ENCODE assay signal across 2 cellular contexts in the genomic region with DNA sequence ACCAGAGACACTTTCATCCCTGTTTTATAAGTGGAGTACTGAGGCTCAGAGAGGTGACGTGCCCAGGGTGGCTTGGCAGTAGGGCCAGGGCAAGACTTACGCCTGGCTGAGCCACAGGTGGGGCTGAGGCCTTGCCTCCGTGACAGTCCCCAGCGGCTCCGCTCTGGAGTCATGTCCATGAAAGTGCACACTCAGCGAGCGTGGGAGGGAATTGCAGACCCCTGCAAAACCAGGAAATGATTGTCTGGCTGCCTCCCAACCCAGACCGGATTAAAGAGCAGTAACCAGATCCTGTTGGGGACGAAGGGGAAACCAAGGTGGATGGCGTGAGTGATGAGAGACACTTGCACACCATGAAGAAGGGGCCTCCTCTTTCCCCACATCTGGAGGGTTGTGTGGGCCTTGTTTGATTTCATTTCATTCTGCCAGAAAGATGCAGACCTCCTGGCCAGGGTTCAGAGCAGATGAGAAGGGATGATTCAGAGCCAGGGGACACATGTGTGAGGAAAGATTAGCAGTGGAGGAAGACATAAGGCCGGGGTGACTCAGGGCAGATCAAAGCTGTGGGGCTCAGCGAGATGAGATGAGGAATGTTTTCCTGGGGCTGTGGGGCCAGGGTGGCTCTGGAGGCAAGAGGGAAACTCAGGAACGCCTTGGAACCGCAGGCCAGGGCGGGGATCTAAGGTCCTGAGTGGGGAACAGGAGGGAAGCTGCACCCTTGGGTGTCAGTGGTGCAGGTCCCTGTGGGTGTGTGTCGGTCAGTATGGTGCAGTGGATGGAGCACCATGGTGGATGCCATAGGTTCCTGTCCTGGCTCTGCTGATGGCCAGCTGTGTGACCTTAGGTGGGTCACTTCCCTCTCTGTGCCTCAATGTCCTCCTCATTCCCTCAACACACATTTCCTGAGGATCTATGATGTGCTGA.
TF ChIP-seq lines count a peak whose summit lies in the region.

No MANE protein-coding gene starts in this region.

TF ChIP-seq in HCT116, 20 proteins besides CTCF, POLR2A, EP300 and RAD21:
- TF ChIP-seq JUND (IDR thresholded peaks at IDR 0.05) (peak; percentile 97), ZFX (IDR thresholded peaks at IDR 0.05) (0 out of 2 replicates have a peak, but pooled peaks have one; percentile 18), SIN3A (IDR thresholded peaks at IDR 0.05; ENCODE audit: low read depth) (peak; percentile 75; the same call in 1 of the 2 replicates), EGR1 (IDR thresholded peaks at IDR 0.05; ENCODE audit: low read depth) (peak; percentile 92), EZH2phosphoT487 (IDR thresholded peaks at IDR 0.05; ENCODE audit: borderline replicate concordance) (no peak), ZNF274 (IDR thresholded peaks at IDR 0.05; ENCODE audit: low read depth, low read length) (no peak), CBX3 (IDR thresholded peaks at IDR 0.05; ENCODE audit: low read depth) (peak; percentile 90), FOSL1 (IDR thresholded peaks at IDR 0.05; ENCODE audit: low read depth) (peak; percentile 96), ATF3 (IDR thresholded peaks at IDR 0.05) (no peak), CEBPB (IDR thresholded peaks at IDR 0.05; ENCODE audit: low read depth) (peak; percentile 86), EZH2 (IDR thresholded peaks at IDR 0.05) (no peak), YY1 (IDR thresholded peaks at IDR 0.05; ENCODE audit: extremely low read depth, insufficient replicate concordance, low read depth, low read length) (peak; percentile 34), SP1 (IDR thresholded peaks at IDR 0.05; ENCODE audit: low read depth) (peak; percentile 97), POLR2AphosphoS5 (IDR thresholded peaks at IDR 0.05; ENCODE audit: low read depth, low read length) (peak; percentile 68; the same call in 1 of the 2 replicates), TCF7L2 (IDR thresholded peaks at IDR 0.05; ENCODE audit: borderline replicate concordance, extremely low read depth, insufficient read depth, insufficient read length) (peak; percentile 94), SRF (IDR thresholded peaks at IDR 0.05; ENCODE audit: low read depth) (no peak; the same call in 1 of the 2 replicates), ELF1 (IDR thresholded peaks at IDR 0.05; ENCODE audit: borderline replicate concordance, low read depth) (no peak)
- TF ChIP-seq, protein P1, sequence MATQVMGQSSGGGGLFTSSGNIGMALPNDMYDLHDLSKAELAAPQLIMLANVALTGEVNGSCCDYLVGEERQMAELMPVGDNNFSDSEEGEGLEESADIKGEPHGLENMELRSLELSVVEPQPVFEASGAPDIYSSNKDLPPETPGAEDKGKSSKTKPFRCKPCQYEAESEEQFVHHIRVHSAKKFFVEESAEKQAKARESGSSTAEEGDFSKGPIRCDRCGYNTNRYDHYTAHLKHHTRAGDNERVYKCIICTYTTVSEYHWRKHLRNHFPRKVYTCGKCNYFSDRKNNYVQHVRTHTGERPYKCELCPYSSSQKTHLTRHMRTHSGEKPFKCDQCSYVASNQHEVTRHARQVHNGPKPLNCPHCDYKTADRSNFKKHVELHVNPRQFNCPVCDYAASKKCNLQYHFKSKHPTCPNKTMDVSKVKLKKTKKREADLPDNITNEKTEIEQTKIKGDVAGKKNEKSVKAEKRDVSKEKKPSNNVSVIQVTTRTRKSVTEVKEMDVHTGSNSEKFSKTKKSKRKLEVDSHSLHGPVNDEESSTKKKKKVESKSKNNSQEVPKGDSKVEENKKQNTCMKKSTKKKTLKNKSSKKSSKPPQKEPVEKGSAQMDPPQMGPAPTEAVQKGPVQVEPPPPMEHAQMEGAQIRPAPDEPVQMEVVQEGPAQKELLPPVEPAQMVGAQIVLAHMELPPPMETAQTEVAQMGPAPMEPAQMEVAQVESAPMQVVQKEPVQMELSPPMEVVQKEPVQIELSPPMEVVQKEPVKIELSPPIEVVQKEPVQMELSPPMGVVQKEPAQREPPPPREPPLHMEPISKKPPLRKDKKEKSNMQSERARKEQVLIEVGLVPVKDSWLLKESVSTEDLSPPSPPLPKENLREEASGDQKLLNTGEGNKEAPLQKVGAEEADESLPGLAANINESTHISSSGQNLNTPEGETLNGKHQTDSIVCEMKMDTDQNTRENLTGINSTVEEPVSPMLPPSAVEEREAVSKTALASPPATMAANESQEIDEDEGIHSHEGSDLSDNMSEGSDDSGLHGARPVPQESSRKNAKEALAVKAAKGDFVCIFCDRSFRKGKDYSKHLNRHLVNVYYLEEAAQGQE (IDR thresholded peaks at IDR 0.05; ENCODE audit: low read depth) = no peak
- TF ChIP-seq, protein P2, sequence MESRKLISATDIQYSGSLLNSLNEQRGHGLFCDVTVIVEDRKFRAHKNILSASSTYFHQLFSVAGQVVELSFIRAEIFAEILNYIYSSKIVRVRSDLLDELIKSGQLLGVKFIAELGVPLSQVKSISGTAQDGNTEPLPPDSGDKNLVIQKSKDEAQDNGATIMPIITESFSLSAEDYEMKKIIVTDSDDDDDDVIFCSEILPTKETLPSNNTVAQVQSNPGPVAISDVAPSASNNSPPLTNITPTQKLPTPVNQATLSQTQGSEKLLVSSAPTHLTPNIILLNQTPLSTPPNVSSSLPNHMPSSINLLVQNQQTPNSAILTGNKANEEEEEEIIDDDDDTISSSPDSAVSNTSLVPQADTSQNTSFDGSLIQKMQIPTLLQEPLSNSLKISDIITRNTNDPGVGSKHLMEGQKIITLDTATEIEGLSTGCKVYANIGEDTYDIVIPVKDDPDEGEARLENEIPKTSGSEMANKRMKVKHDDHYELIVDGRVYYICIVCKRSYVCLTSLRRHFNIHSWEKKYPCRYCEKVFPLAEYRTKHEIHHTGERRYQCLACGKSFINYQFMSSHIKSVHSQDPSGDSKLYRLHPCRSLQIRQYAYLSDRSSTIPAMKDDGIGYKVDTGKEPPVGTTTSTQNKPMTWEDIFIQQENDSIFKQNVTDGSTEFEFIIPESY (IDR thresholded peaks at IDR 0.05; ENCODE audit: extremely low read depth, insufficient replicate concordance, low read length) = no peak
- TF ChIP-seq, protein P3, sequence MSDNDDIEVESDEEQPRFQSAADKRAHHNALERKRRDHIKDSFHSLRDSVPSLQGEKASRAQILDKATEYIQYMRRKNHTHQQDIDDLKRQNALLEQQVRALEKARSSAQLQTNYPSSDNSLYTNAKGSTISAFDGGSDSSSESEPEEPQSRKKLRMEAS (IDR thresholded peaks at IDR 0.05) = peak; percentile 88

TF ChIP-seq in HepG2, 621 proteins besides CTCF, POLR2A, EP300 and RAD21:
- TF ChIP-seq ZNF768 (CRISPR knock-in tag; IDR thresholded peaks at IDR 0.05) (peak; percentile 85), ZNF17 (CRISPR knock-in tag; IDR thresholded peaks at IDR 0.05) (no peak), ZSCAN20 (CRISPR knock-in tag; IDR thresholded peaks at IDR 0.05; ENCODE audit: borderline replicate concordance) (no peak), SMARCE1 (IDR thresholded peaks at IDR 0.05; ENCODE audit: borderline replicate concordance) (no peak), ZNF121 (CRISPR knock-in tag; IDR thresholded peaks at IDR 0.05) (no peak), KDM2A (CRISPR knock-in tag; IDR thresholded peaks at IDR 0.05; ENCODE audit: borderline replicate concordance, low read depth) (no peak), ZFP82 (CRISPR knock-in tag; IDR thresholded peaks at IDR 0.05; ENCODE audit: borderline replicate concordance) (no peak), ZHX1 (CRISPR knock-in tag; IDR thresholded peaks at IDR 0.05; ENCODE audit: low read depth) (no peak), MAFK (conservative IDR thresholded peaks at IDR 0.05 in 1 of 2, IDR thresholded peaks at IDR 0.05 in 1 of 2; ENCODE audit: low read length in 2 of 2) (peak in 1 of 2 experiments; percentile 35; a peak in 2 of 4 replicates), TP53 (CRISPR knock-in tag; conservative IDR thresholded peaks at IDR 0.05) (no peak), ZSCAN30 (CRISPR knock-in tag; IDR thresholded peaks at IDR 0.05) (no peak), ZFP1 (CRISPR knock-in tag; IDR thresholded peaks at IDR 0.05) (no peak), FOSL2 (CRISPR knock-in tag; IDR thresholded peaks at IDR 0.05) (0 out of 2 replicates have a peak, but pooled peaks have one; percentile 12)
- TF ChIP-seq, protein P4, sequence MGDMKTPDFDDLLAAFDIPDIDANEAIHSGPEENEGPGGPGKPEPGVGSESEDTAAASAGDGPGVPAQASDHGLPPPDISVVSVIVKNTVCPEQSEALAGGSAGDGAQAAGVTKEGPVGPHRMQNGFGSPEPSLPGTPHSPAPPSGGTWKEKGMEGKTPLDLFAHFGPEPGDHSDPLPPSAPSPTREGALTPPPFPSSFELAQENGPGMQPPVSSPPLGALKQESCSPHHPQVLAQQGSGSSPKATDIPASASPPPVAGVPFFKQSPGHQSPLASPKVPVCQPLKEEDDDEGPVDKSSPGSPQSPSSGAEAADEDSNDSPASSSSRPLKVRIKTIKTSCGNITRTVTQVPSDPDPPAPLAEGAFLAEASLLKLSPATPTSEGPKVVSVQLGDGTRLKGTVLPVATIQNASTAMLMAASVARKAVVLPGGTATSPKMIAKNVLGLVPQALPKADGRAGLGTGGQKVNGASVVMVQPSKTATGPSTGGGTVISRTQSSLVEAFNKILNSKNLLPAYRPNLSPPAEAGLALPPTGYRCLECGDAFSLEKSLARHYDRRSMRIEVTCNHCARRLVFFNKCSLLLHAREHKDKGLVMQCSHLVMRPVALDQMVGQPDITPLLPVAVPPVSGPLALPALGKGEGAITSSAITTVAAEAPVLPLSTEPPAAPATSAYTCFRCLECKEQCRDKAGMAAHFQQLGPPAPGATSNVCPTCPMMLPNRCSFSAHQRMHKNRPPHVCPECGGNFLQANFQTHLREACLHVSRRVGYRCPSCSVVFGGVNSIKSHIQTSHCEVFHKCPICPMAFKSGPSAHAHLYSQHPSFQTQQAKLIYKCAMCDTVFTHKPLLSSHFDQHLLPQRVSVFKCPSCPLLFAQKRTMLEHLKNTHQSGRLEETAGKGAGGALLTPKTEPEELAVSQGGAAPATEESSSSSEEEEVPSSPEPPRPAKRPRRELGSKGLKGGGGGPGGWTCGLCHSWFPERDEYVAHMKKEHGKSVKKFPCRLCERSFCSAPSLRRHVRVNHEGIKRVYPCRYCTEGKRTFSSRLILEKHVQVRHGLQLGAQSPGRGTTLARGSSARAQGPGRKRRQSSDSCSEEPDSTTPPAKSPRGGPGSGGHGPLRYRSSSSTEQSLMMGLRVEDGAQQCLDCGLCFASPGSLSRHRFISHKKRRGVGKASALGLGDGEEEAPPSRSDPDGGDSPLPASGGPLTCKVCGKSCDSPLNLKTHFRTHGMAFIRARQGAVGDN (CRISPR knock-in tag; IDR thresholded peaks at IDR 0.05) = no peak
